ENCODE assay signal across 8 cellular contexts in the genomic region with DNA sequence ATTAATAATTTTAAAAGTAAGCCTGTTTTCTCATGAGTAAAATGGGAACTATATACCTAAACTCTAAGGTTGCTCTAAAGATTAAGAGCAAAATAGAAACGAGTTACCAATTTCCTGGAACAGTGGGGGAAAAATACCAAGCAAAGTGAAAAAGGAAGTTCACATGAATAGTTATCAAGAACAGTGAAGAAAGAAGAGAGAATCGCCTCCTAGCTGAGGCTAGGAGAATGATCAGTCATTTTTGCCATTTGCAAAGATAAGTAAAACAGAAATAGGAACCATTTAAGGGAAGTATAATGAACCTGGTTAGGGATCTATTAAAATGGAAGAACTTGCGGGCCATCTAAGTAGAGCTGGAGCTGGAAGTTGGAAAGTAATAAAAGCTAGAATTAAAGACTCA. TPM values are rescaled to one million over a fixed set of nuclear protein-coding genes. Genes with fewer than 3 reads are reported as not detected.
DNase-seq lines count a peak whose midpoint lies in the region; ATAC-seq lines count a peak whose summit lies in the region.

No MANE protein-coding gene starts in this region.

- DNase-seq in DMS 273 (lab: John Stamatoyannopoulos, UW; ENCODE audit: unreplicated experiment) (peak; percentile 39), DMS 273 treated with DMSO at 0.1 percent for 48 hours (lab: John Stamatoyannopoulos, UW) (no peak), posterior cingulate gyrus (no peak), NCI-H1436 (lab: John Stamatoyannopoulos, UW) (no peak)
- DNase-seq in T-helper 2 cell treated with Interferon-gamma antibody and Interleukin-4, amounts not matched to agents 5 μg/mL and 100 μg/mL, for 36 hours (ENCODE audit: low spot score): no peak
- no peak for DNase-seq in natural killer cell treated with Interleukin-12 subunit alpha and Interleukin-12 subunit beta and Interleukin-15 and Interleukin-18, amount 100 ng/mL, for 72 hours (ENCODE audit: low spot score)

- no peaks in the 10 kb centered on the region for H3K27me3 Mint-ChIP-seq in T-helper 2 cell treated with Interferon-gamma antibody and Interleukin-4, amounts not matched to agents 5 μg/mL and 100 μg/mL, for 36 hours (ENCODE audit: low read depth)
- H3K27me3 Mint-ChIP-seq in natural killer cell treated with Interleukin-12 subunit alpha and Interleukin-12 subunit beta and Interleukin-15 and Interleukin-18, amount 100 ng/mL, for 72 hours: no peaks in the 10 kb centered on the region

- H3K4me1 Mint-ChIP-seq in T-helper 2 cell treated with Interferon-gamma antibody and Interleukin-4, amounts not matched to agents 5 μg/mL and 100 μg/mL, for 36 hours (ENCODE audit: low read depth): peaks cover 41% of the 10 kb centered on the region
- H3K4me1 Mint-ChIP-seq in natural killer cell treated with Interleukin-12 subunit alpha and Interleukin-12 subunit beta and Interleukin-15 and Interleukin-18, amount 100 ng/mL, for 72 hours (ENCODE audit: low read depth in 2 of 2): peaks cover 34 to 38% of the 10 kb centered on the region in 2 donors

- H3K9me3 Mint-ChIP-seq in T-helper 2 cell treated with Interferon-gamma antibody and Interleukin-4, amounts not matched to agents 5 μg/mL and 100 μg/mL, for 36 hours: peaks cover 4% of the 10 kb centered on the region
- H3K9me3 Mint-ChIP-seq in natural killer cell treated with Interleukin-12 subunit alpha and Interleukin-12 subunit beta and Interleukin-15 and Interleukin-18, amount 100 ng/mL, for 72 hours: no peaks in the 10 kb centered on the region

- peaks cover 9% of the 10 kb centered on the region for H3K36me3 Mint-ChIP-seq in T-helper 2 cell treated with Interferon-gamma antibody and Interleukin-4, amounts not matched to agents 5 μg/mL and 100 μg/mL, for 36 hours (ENCODE audit: low read depth)
- H3K36me3 Mint-ChIP-seq in natural killer cell treated with Interleukin-12 subunit alpha and Interleukin-12 subunit beta and Interleukin-15 and Interleukin-18, amount 100 ng/mL, for 72 hours: no peaks in the 10 kb centered on the region

- peak overlapping the region; percentile 70 for H3K27ac Mint-ChIP-seq in T-helper 2 cell treated with Interferon-gamma antibody and Interleukin-4, amounts not matched to agents 5 μg/mL and 100 μg/mL, for 36 hours
- H3K27ac Mint-ChIP-seq in natural killer cell treated with Interleukin-12 subunit alpha and Interleukin-12 subunit beta and Interleukin-15 and Interleukin-18, amount 100 ng/mL, for 72 hours: peak overlapping the region; percentile 65

- intact Hi-C loops in posterior cingulate gyrus (cut with DNase I): no loop called here

- peak; percentile 60 for ATAC-seq in HG03159 (IDR thresholded peaks at IDR 0.05; ENCODE audit: unreplicated experiment)
- peak; percentile 56 to 64 for ATAC-seq in natural killer cell treated with Interleukin-12 subunit alpha and Interleukin-12 subunit beta and Interleukin-15 and Interleukin-18, amount 100 ng/mL, for 72 hours
- no peak for ATAC-seq in GM19324 (IDR thresholded peaks at IDR 0.05; ENCODE audit: low FRiP score, unreplicated experiment)

- peak overlapping the region; percentile 73 for H3K4me3 Mint-ChIP-seq in T-helper 2 cell treated with Interferon-gamma antibody and Interleukin-4, amounts not matched to agents 5 μg/mL and 100 μg/mL, for 36 hours
- H3K4me3 Mint-ChIP-seq in natural killer cell treated with Interleukin-12 subunit alpha and Interleukin-12 subunit beta and Interleukin-15 and Interleukin-18, amount 100 ng/mL, for 72 hours: peak overlapping the region; percentile 58

RNA-seq across cellular contexts. Expression of a gene that starts 50.7 kb away (rescaled TPM):
- 10 to 100 TPM in 1 of 2 donors, 1 to 10 TPM in 1; 5.5 to 20.1 TPM for total RNA-seq in natural killer cell treated with Interleukin-12 subunit alpha and Interleukin-12 subunit beta and Interleukin-15 and Interleukin-18, amount 100 ng/mL, for 72 hours
